ENCODE assay signal across 20 cellular contexts in genomic region chr22:33625959-33626358, GRCh38.
DNase-seq lines count a peak whose midpoint lies in the region; ATAC-seq and TF ChIP-seq lines count a peak whose summit lies in the region.
"Had no signal": no experiment of that assay in that cellular context is flagged by ENCODE, and none has a peak within 500 bp of the region (broad histone marks: within the 10 kb centered on the region; RNA-seq: fewer than 3 reads in every experiment).

No MANE protein-coding gene starts in this region.

- peaks cover 27% of the 10 kb centered on the region for H3K36me3 Mint-ChIP-seq in nephron progenitor cell (ENCODE audit: low read depth)
- H3K36me3 Mint-ChIP-seq: CD14-positive monocyte had no signal

- H3K9me3 Mint-ChIP-seq in nephron progenitor cell: no peaks in the 10 kb centered on the region
- H3K9me3 Mint-ChIP-seq: GM23338, H9 had no signal

- TF ChIP-seq CTCF in nephron progenitor cell (IDR thresholded peaks at IDR 0.05): no peak

- no peak overlapping the region for H3K4me3 Mint-ChIP-seq in nephron progenitor cell
- H3K4me3 Mint-ChIP-seq: CD14-positive monocyte; CD4-positive, alpha-beta T cell; CD8-positive, alpha-beta memory T cell; GM23338; H9 had no signal

- peak overlapping the region; percentile 7 for H3K27ac Mint-ChIP-seq in nephron progenitor cell
- H3K27ac Mint-ChIP-seq: CD14-positive monocyte; CD4-positive, alpha-beta T cell; CD8-positive, alpha-beta memory T cell; GM23338 had no signal

- DNase-seq in D341Med (ENCODE audit: low spot score) (peak; percentile 41), NCI-H2227 treated with DMSO at 0.1 percent for 48 hours (lab: John Stamatoyannopoulos, UW) (peak; percentile 69), nephron progenitor cell (no peak), COR-L47 (lab: John Stamatoyannopoulos, UW) (no peak), NCI-H1092 treated with DMSO at 0.1 percent for 48 hours (lab: John Stamatoyannopoulos, UW) (no peak)
- DNase-seq: 8988T; ACHN; AML-193; BE2C; Calu3; CD4-positive, alpha-beta T cell; CD8-positive, alpha-beta memory T cell; DMS153; DND-41; H9 had no signal

- H3K4me1 Mint-ChIP-seq in nephron progenitor cell: peaks cover 7% of the 10 kb centered on the region
- H3K4me1 Mint-ChIP-seq: CD14-positive monocyte; CD8-positive, alpha-beta memory T cell; GM23338; H9 had no signal

- H3K27me3 Mint-ChIP-seq in nephron progenitor cell (ENCODE audit: low read depth, poor library complexity): no peaks in the 10 kb centered on the region
- H3K27me3 Mint-ChIP-seq: CD4-positive, alpha-beta T cell had no signal

- ATAC-seq in GM19452 (IDR thresholded peaks at IDR 0.05; ENCODE audit: unreplicated experiment): no peak
- ATAC-seq: A549, GM23338, HCT116 had no signal

Comparison
In these comparisons a context has a peak if more than half of its experiments do, and no peak if none do; other contexts are left out.
1. DNase-seq: peak in D341Med (single experiment) and NCI-H2227 treated with DMSO at 0.1 percent for 48 hours (single experiment); none in nephron progenitor cell (single experiment), COR-L47 (single experiment) and NCI-H1092 treated with DMSO at 0.1 percent for 48 hours (single experiment).